Comparison of ENCODE assay signal across 8 cellular contexts in genomic region chr19:4246767-4247593, GRCh38. TPM values are rescaled to one million over a fixed set of nuclear protein-coding genes. Genes with fewer than 3 reads are reported as not detected.
A peak's percentile ranks its signal among the peaks of the same experiment; 100 is the strongest.
DNase-seq lines count a peak whose midpoint lies in the region; ATAC-seq and TF ChIP-seq lines count a peak whose summit lies in the region.

YJU2 (plus strand) TSS chr19:4247080; CDS start chr19:4247147, 67 bp downstream.

- H3K9me3 ChIP-seq in osteoblast (ENCODE audit: low read depth, low read length), result no peaks in the 10 kb centered on the region
- H3K9me3 ChIP-seq in thoracic aorta, result no peaks in the 10 kb centered on the region

- peaks cover 2% of the 10 kb centered on the region for H3K27me3 Mint-ChIP-seq in activated naive CD8-positive, alpha-beta T cell
- peaks cover 9% of the 10 kb centered on the region for H3K27me3 Mint-ChIP-seq in glutamatergic neuron (ENCODE audit: unreplicated experiment)

- TF ChIP-seq CTCF in GM12865 (IDR thresholded peaks at IDR 0.05; ENCODE audit: insufficient read depth, low read depth, low read length, missing control alignments) (peak; percentile 34), glutamatergic neuron (IDR thresholded peaks at IDR 0.05; ENCODE audit: partially characterized antibody, unreplicated experiment) (no peak), osteoblast (IDR thresholded peaks at IDR 0.05; ENCODE audit: extremely low read depth, low read depth, low read length) (peak; percentile 66), thoracic aorta (IDR thresholded peaks at IDR 0.05) (peak; percentile 26)

- H2AFZ ChIP-seq in osteoblast (ENCODE audit: low read length), result peak within 1 kb of the TSS; percentile 99

- peaks cover 5% of the 10 kb centered on the region for H3K79me2 ChIP-seq in osteoblast (ENCODE audit: insufficient read depth, low read length)

- H3K27ac ChIP-seq in osteoblast (ENCODE audit: low read depth, low read length), result peak within 1 kb of the TSS; percentile 96
- peak within 1 kb of the TSS; percentile 92 to 99 for H3K27ac ChIP-seq in thoracic aorta

- H3K27ac Mint-ChIP-seq in activated naive CD8-positive, alpha-beta T cell, result peak within 1 kb of the TSS; percentile 97
- peak within 1 kb of the TSS; percentile 98 for H3K27ac Mint-ChIP-seq in glutamatergic neuron (ENCODE audit: unreplicated experiment)

- H3K27me3 ChIP-seq in osteoblast (ENCODE audit: insufficient read depth, low read length), result peaks cover under 1% of the 10 kb centered on the region
- H3K27me3 ChIP-seq in thoracic aorta (replicated peaks; ENCODE audit: insufficient read depth), result no peaks in the 10 kb centered on the region

- DNase-seq in GM12865 (ENCODE audit: low read depth) (peak; percentile 100), NCI-H1105 (lab: John Stamatoyannopoulos, UW) (peak; percentile 99), SKM-1 treated with dmso at 0.1 percent for 144 hours (lab: John Stamatoyannopoulos, UW; ENCODE audit: unreplicated experiment) (peak; percentile 98), glutamatergic neuron (peak; percentile 98), osteoblast (ENCODE audit: insufficient read length, low spot score, missing footprints) (peak; percentile 99), thoracic aorta (ENCODE audit: low spot score) (peak; percentile 99)

- H3K4me3 ChIP-seq in GM12865 (ENCODE audit: low read depth, low read length) (peak within 1 kb of the TSS; percentile 77), osteoblast (ENCODE audit: insufficient read depth, low read length) (peak within 1 kb of the TSS; percentile 98), thoracic aorta (peak within 1 kb of the TSS; percentile 98)

- H3K9me3 Mint-ChIP-seq in activated naive CD8-positive, alpha-beta T cell (ENCODE audit: low read depth), result peaks cover 2% of the 10 kb centered on the region
- H3K9me3 Mint-ChIP-seq in glutamatergic neuron (ENCODE audit: unreplicated experiment), result peaks cover 14% of the 10 kb centered on the region

- peaks cover 3% of the 10 kb centered on the region for H4K20me1 ChIP-seq in osteoblast (ENCODE audit: insufficient read depth, low read length)

- peaks cover 9% of the 10 kb centered on the region for H3K36me3 Mint-ChIP-seq in activated naive CD8-positive, alpha-beta T cell
- H3K36me3 Mint-ChIP-seq in glutamatergic neuron (ENCODE audit: unreplicated experiment), result no peaks in the 10 kb centered on the region

- ATAC-seq in HG02642 (IDR thresholded peaks at IDR 0.05; ENCODE audit: poor library complexity, unreplicated experiment) (peak; percentile 90), thoracic aorta (ENCODE audit: insufficient number of reproducible peaks, low FRiP score, low read depth) (peak; percentile 99)

- H3K4me2 ChIP-seq in osteoblast (ENCODE audit: insufficient read depth, low read length), result peak within 1 kb of the TSS; percentile 87

- H3K36me3 ChIP-seq in osteoblast (ENCODE audit: insufficient read depth, low read length) (peaks cover 15% of the 10 kb centered on the region), thoracic aorta (peaks cover 26% of the 10 kb centered on the region)

- H3K4me1 ChIP-seq in osteoblast (ENCODE audit: insufficient read depth, low read length), result peaks cover 5% of the 10 kb centered on the region
- peaks cover 4 to 12% of the 10 kb centered on the region in 2 donors for H3K4me1 ChIP-seq in thoracic aorta (ENCODE audit: control insufficient read depth in 1 of 2, low read depth in 2 of 2)

- peak within 1 kb of the TSS; percentile 93 for H3K4me3 Mint-ChIP-seq in activated naive CD8-positive, alpha-beta T cell
- H3K4me3 Mint-ChIP-seq in glutamatergic neuron (ENCODE audit: unreplicated experiment), result peak within 1 kb of the TSS; percentile 97

- peaks cover 19% of the 10 kb centered on the region for H3K4me1 Mint-ChIP-seq in activated naive CD8-positive, alpha-beta T cell (ENCODE audit: low read depth)
- peaks cover 3% of the 10 kb centered on the region for H3K4me1 Mint-ChIP-seq in glutamatergic neuron (ENCODE audit: low read depth, unreplicated experiment)

RNA-seq across cellular contexts. Expression of gene YJU2, which starts in this region (rescaled TPM):
- total RNA-seq in glutamatergic neuron (ENCODE audit: unreplicated experiment) (18.7 TPM), osteoblast (15.3 and 17.0 TPM in 2 replicates), thoracic aorta (10 to 100 TPM; 17.5 to 25.5 TPM)

Comparison
In these comparisons a context has a peak if more than half of its experiments do, and no peak if none do; other contexts are left out.
1. Peak in every context shown above with its lines: DNase-seq, ATAC-seq, H3K4me3 ChIP-seq and H3K27ac ChIP-seq.